In the genomic region with DNA sequence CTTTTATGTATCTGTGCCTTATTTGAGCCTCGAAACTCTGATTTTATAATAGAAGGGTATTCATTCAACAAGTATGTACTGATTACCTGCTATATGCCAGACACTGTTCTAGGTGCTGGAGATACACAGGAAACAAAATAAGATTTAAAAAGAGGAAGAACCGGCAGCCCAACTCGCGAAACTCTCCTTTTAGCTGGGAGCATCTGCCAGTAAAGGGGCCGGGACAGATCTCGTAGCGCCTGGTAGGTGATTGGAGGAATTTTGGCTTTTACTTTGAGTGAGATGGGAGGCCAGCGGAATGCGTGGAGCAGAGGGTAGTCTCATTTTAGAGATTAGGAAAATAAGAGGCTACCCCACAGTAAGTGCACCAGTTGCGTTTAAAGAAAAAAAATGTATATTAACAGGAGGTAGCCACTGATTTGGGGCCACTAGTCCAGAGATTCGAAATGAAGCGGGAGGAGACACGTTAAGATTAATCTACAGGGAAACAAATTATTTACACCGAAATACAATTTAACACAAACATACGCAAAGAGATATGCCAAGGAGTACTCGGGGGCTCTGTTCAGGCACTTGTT, we compare ENCODE assay signal across 7 cellular contexts. TPM values are rescaled to one million over a fixed set of nuclear protein-coding genes. Genes with fewer than 3 reads are reported as not detected.
DNase-seq lines count a peak whose midpoint lies in the region; ATAC-seq, FAIRE-seq and TF ChIP-seq lines count a peak whose summit lies in the region.

No MANE protein-coding gene starts in this region.

- peak; percentile 33 for ATAC-seq in GM21381 (IDR thresholded peaks at IDR 0.05; ENCODE audit: unreplicated experiment)

- H3K4me2 ChIP-seq in keratinocyte (ENCODE audit: control insufficient read depth, extremely low read depth, insufficient read depth, low read depth, low read length), result peak overlapping the region; percentile 61

- no peak for FAIRE-seq in keratinocyte (lab: Jason Lieb, UNC)

- H3K4me3 ChIP-seq in keratinocyte (ENCODE audit: control insufficient read depth in 2 of 3, extremely low read depth in 1 of 3, insufficient read depth in 2 of 3, low read depth in 1 of 3, low read length in 3 of 3), result peak overlapping the region; percentile 97 to 99 (median 97)

- no peaks in the 10 kb centered on the region for H3K9me3 ChIP-seq in keratinocyte (ENCODE audit: control insufficient read depth, low read depth, low read length)

- dilution Hi-C loops in keratinocyte (cut with MboI; ENCODE audit: extremely low pct_ligation_motif_present, low sequenced_read_pairs), result no loop called here

- H3K9me1 ChIP-seq in keratinocyte (ENCODE audit: control insufficient read depth, extremely low read depth, insufficient read depth, low read length), result no peaks in the 10 kb centered on the region

- no peaks in the 10 kb centered on the region for H3K27me3 ChIP-seq in keratinocyte (ENCODE audit: control insufficient read depth, extremely low read depth, insufficient read depth, low read length)

- H3K27ac ChIP-seq in keratinocyte (ENCODE audit: control insufficient read depth, insufficient read depth, low read length), result peak overlapping the region; percentile 92

- H3K4me1 ChIP-seq in keratinocyte (ENCODE audit: control insufficient read depth, extremely low read depth, insufficient read depth, low read length), result peaks cover 11% of the 10 kb centered on the region

- no peak for TF ChIP-seq CTCF in keratinocyte (optimal IDR thresholded peaks at IDR 0.05 in 1 of 3, IDR thresholded peaks at IDR 0.05 in 1 of 3, conservative IDR thresholded peaks at IDR 0.05 in 1 of 3; ENCODE audit: extremely low read depth in 1 of 3, insufficient read depth in 2 of 3, low read length in 3 of 3)

- peaks cover 43% of the 10 kb centered on the region for H3K79me2 ChIP-seq in keratinocyte (ENCODE audit: control insufficient read depth, insufficient read depth, low read length)

- H4K20me1 ChIP-seq in keratinocyte (ENCODE audit: control insufficient read depth, extremely low read depth, insufficient read depth, low read length), result no peaks in the 10 kb centered on the region

- H2AFZ ChIP-seq in keratinocyte (ENCODE audit: control insufficient read depth, low read length), result peak overlapping the region; percentile 71

- H3K9ac ChIP-seq in keratinocyte (ENCODE audit: control insufficient read depth, extremely low read depth, insufficient read depth, low read length), result peak overlapping the region; percentile 94

- no peaks in the 10 kb centered on the region for H3K36me3 ChIP-seq in keratinocyte (ENCODE audit: control insufficient read depth in 2 of 2, extremely low read depth in 1 of 2, insufficient read depth in 2 of 2, low read length in 2 of 2)

- DNase-seq in G401 (ENCODE audit: low spot score), result peak; percentile 66
- DNase-seq in HS-27A (ENCODE audit: low read depth), result peak; percentile 23
- peak; percentile 32 for DNase-seq in SW480 (ENCODE audit: low spot score)
- peak; percentile 66 for DNase-seq in cerebellar cortex (ENCODE audit: low spot score)
- DNase-seq in keratinocyte (ENCODE audit: low read depth, low spot score), result no peak
- peak; percentile 3 to 20 (median 10) for DNase-seq in stimulated activated CD4-positive, alpha-beta T cell treated with anti-CD3 and anti-CD28 coated beads, Interleukin-12 subunit alpha, Interleukin-12 subunit beta, amount 100 ng/mL, for 48 hours (ENCODE audit: low read depth in 2 of 3, low spot score in 1 of 3)

- in situ Hi-C loops in G401 (cut with HindIII; ENCODE audit: low sequenced_read_pairs), result no loop called here

RNA-seq across cellular contexts. Expression of a gene that starts 0.5 kb away (rescaled TPM):
- 19.3 and 58.2 TPM in 2 replicates for total RNA-seq in G401 (2014; rRNA removed; shearing (Covaris generic))
- polyA plus RNA-seq in keratinocyte, result 4.5 to 18.5 TPM (median 11.9 TPM) in 3 replicates
- polyA plus RNA-seq in keratinocyte (2011; ENCODE audit: low read depth), result 9.7 TPM
- 3.0 and 6.8 TPM in 2 replicates for polyA plus RNA-seq in keratinocyte (2011; cell fraction: cytosol; rRNA removed)
- polyA plus RNA-seq in keratinocyte (2011; cell fraction: nucleus; rRNA removed), result 26.0 and 34.5 TPM in 2 replicates
- 9.9 and 11.3 TPM in 2 replicates for polyA plus RNA-seq in keratinocyte (2012; ENCODE audit: low replicate concordance)
- polyA minus RNA-seq in keratinocyte, result 14.9 to 40.1 TPM (median 16.7 TPM) in 3 replicates
- 6.5 TPM for polyA minus RNA-seq in keratinocyte (2011; cell fraction: cytosol; rRNA and poly(A)+ RNA removed)
- polyA minus RNA-seq in keratinocyte (2011; cell fraction: nucleus; rRNA and poly(A)+ RNA removed), result 35.7 and 79.3 TPM in 2 replicates
